8 cellular contexts compared by ENCODE assay signal in genomic region chr22:32476804-32477203, GRCh38. TPM values are rescaled to one million over a fixed set of nuclear protein-coding genes. Genes with fewer than 3 reads are reported as not detected.
DNase-seq lines count a peak whose midpoint lies in the region; ATAC-seq and TF ChIP-seq lines count a peak whose summit lies in the region.

No MANE protein-coding gene starts in this region.

- H3K9me3 ChIP-seq in right lobe of liver (no peaks in the 10 kb centered on the region), thymus (ENCODE audit: control insufficient read depth) (no peaks in the 10 kb centered on the region)

- no peaks in the 10 kb centered on the region for H3K27me3 Mint-ChIP-seq in activated T-cell treated with anti-CD3 and anti-CD28 coated beads, Interleukin-2, amount 50 U/mL, for 72 hours (ENCODE audit: low read depth)
- no peaks in the 10 kb centered on the region for H3K27me3 Mint-ChIP-seq in activated naive CD8-positive, alpha-beta T cell treated with anti-CD3 and anti-CD28 coated beads for 36 hours

- 0% methylated on average over 4 of the region's 4 CpGs for WGBS in right lobe of liver (ENCODE audit: insufficient coverage, low coverage, low lambda C conversion rate, missing lambda C conversion rate)
- WGBS in thymus = 39% methylated on average over 4 of the region's 4 CpGs
- 34 to 38% methylated on average over 4 of the region's 4 CpGs for WGBS in lower leg skin, 2 donors

- H3K4me3 Mint-ChIP-seq in activated T-cell treated with anti-CD3 and anti-CD28 coated beads, Interleukin-2, amount 50 U/mL, for 72 hours = peak overlapping the region; percentile 90 to 95
- H3K4me3 Mint-ChIP-seq in activated naive CD8-positive, alpha-beta T cell treated with anti-CD3 and anti-CD28 coated beads for 36 hours = peak overlapping the region; percentile 96

- TF ChIP-seq POLR2A in right lobe of liver (IDR thresholded peaks at IDR 0.05) = no peak
- TF ChIP-seq POLR2A in lower leg skin (IDR thresholded peaks at IDR 0.05) = no peak

- ATAC-seq in activated T-cell treated with anti-CD3 and anti-CD28 coated beads, Interleukin-2, amount 50 U/mL, for 72 hours (replicated peaks in 1 of 2) = no peak
- ATAC-seq in right lobe of liver (peak; percentile 29 to 53 (median 38)), GM19452 (IDR thresholded peaks at IDR 0.05; ENCODE audit: unreplicated experiment) (no peak), HG03135 (IDR thresholded peaks at IDR 0.05; ENCODE audit: unreplicated experiment) (no peak)

- H3K4me1 ChIP-seq in right lobe of liver = peaks cover 0 to 39% (median 8%) of the 10 kb centered on the region in 4 donors
- peaks cover 14% of the 10 kb centered on the region for H3K4me1 ChIP-seq in thymus (ENCODE audit: control insufficient read depth, insufficient read depth, low read length)

- peak overlapping the region; percentile 87 to 90 (median 89) for H3K4me3 ChIP-seq in right lobe of liver
- H3K4me3 ChIP-seq in thymus (ENCODE audit: low read length) = peak overlapping the region; percentile 2
- no peak overlapping the region for H3K4me3 ChIP-seq in lower leg skin (ENCODE audit: low read depth, poor library complexity, severe bottlenecking)

- H3K27me3 ChIP-seq in right lobe of liver = no peaks in the 10 kb centered on the region
- H3K27me3 ChIP-seq in thymus (ENCODE audit: control insufficient read depth, insufficient read depth) = no peaks in the 10 kb centered on the region

- intact Hi-C loops in right lobe of liver (cut with DNase I) = no loop called here
- intact Hi-C loops in lower leg skin (cut with DNase I; ENCODE audit: low total_unique reads) = loop anchor here (10.0 kb wide), 1 partner anchor 812 kb away; the partner anchor contains the start of gene PISD

- peak overlapping the region; percentile 98 to 100 (median 99) for H3K27ac ChIP-seq in right lobe of liver
- H3K27ac ChIP-seq in thymus (ENCODE audit: low read depth) = no peak overlapping the region

- H3K36me3 Mint-ChIP-seq in activated T-cell treated with anti-CD3 and anti-CD28 coated beads, Interleukin-2, amount 50 U/mL, for 72 hours (ENCODE audit: insufficient read depth in 2 of 2) = peaks cover 2 to 8% of the 10 kb centered on the region in 2 donors
- peaks cover 22% of the 10 kb centered on the region for H3K36me3 Mint-ChIP-seq in activated naive CD8-positive, alpha-beta T cell treated with anti-CD3 and anti-CD28 coated beads for 36 hours

- peaks cover 22% of the 10 kb centered on the region for H3K4me1 Mint-ChIP-seq in activated T-cell treated with anti-CD3 and anti-CD28 coated beads, Interleukin-2, amount 50 U/mL, for 72 hours (ENCODE audit: low read depth)
- peaks cover 33% of the 10 kb centered on the region for H3K4me1 Mint-ChIP-seq in activated naive CD8-positive, alpha-beta T cell treated with anti-CD3 and anti-CD28 coated beads for 36 hours

- no peak for DNase-seq in activated T-cell treated with anti-CD3 and anti-CD28 coated beads, Interleukin-2, amount 50 U/mL, for 72 hours
- no peak for DNase-seq in activated T-cell treated with anti-CD3 and anti-CD28 coated beads, Interleukin-2, amount 50 U/mL, for 1 hour
- DNase-seq in activated naive CD8-positive, alpha-beta T cell treated with anti-CD3 and anti-CD28 coated beads for 36 hours = no peak
- DNase-seq in right lobe of liver (no peak), lower leg skin (ENCODE audit: low spot score in 2 of 2) (no peak)

- H3K27ac Mint-ChIP-seq in activated T-cell treated with anti-CD3 and anti-CD28 coated beads, Interleukin-2, amount 50 U/mL, for 72 hours = peak overlapping the region; percentile 55
- peak overlapping the region; percentile 97 for H3K27ac Mint-ChIP-seq in activated naive CD8-positive, alpha-beta T cell treated with anti-CD3 and anti-CD28 coated beads for 36 hours

- H3K36me3 ChIP-seq in right lobe of liver (peaks cover 0 to 21% (median 6%) of the 10 kb centered on the region in 4 donors), thymus (ENCODE audit: control insufficient read depth, insufficient read depth) (peaks cover 3% of the 10 kb centered on the region)

- no peak for TF ChIP-seq CTCF in right lobe of liver (IDR thresholded peaks at IDR 0.05)
- no peak for TF ChIP-seq CTCF in lower leg skin (IDR thresholded peaks at IDR 0.05)

- no peaks in the 10 kb centered on the region for H3K9me3 Mint-ChIP-seq in activated T-cell treated with anti-CD3 and anti-CD28 coated beads, Interleukin-2, amount 50 U/mL, for 72 hours
- H3K9me3 Mint-ChIP-seq in activated naive CD8-positive, alpha-beta T cell treated with anti-CD3 and anti-CD28 coated beads for 36 hours = no peaks in the 10 kb centered on the region

RNA-seq across cellular contexts. Expression of gene FBXO7, which starts 2.2 kb away (rescaled TPM):
- total RNA-seq in activated T-cell treated with anti-CD3 and anti-CD28 coated beads, Interleukin-2, amount 50 U/mL, for 72 hours = 100 to 1,000 TPM in 1 of 2 donors, 10 to 100 TPM in 1; 96.1 to 103 TPM
- total RNA-seq in activated naive CD8-positive, alpha-beta T cell treated with anti-CD3 and anti-CD28 coated beads for 36 hours = 10 to 100 TPM; 87.9 to 90.2 TPM
- total RNA-seq in right lobe of liver = 100 to 1,000 TPM in 1 of 6 experiments, 10 to 100 TPM in 5; 37.7 to 100 (median 52.5) TPM
- 101 TPM for polyA plus RNA-seq in thymus
- 10 to 100 TPM; 61.6 to 89.4 (median 80.6) TPM for total RNA-seq in lower leg skin

RNA-seq across cellular contexts. Expression of gene BPIFC, which starts 12.6 kb away (rescaled TPM):
- not detected for total RNA-seq in activated T-cell treated with anti-CD3 and anti-CD28 coated beads, Interleukin-2, amount 50 U/mL, for 72 hours
- total RNA-seq in activated naive CD8-positive, alpha-beta T cell treated with anti-CD3 and anti-CD28 coated beads for 36 hours = not detected
- total RNA-seq in right lobe of liver = not detected
- 0.98 TPM for polyA plus RNA-seq in thymus
- 100 to 1,000 TPM in 1 of 4 donors, 10 to 100 TPM in 3; 33.9 to 204 (median 83.1) TPM for total RNA-seq in lower leg skin

Comparison
In these comparisons a context has a peak if more than half of its experiments do, and no peak if none do; other contexts are left out.
1. ATAC-seq: peak in right lobe of liver (4 of 4); none in activated T-cell treated with anti-CD3 and anti-CD28 coated beads, Interleukin-2, amount 50 U/mL, for 72 hours (0 of 2), GM19452 (single experiment) and HG03135 (single experiment).
2. RNA of gene BPIFC, which starts 12.6 kb away (total RNA-seq): 33.9 to 204 TPM in lower leg skin; not detected in activated naive CD8-positive, alpha-beta T cell treated with anti-CD3 and anti-CD28 coated beads for 36 hours, not detected in activated T-cell treated with anti-CD3 and anti-CD28 coated beads, Interleukin-2, amount 50 U/mL, for 72 hours and not detected in right lobe of liver; every median in the first group is over 10 times any median in the second.